Comparison of ENCODE assay signal across 8 cellular contexts in the genomic region with DNA sequence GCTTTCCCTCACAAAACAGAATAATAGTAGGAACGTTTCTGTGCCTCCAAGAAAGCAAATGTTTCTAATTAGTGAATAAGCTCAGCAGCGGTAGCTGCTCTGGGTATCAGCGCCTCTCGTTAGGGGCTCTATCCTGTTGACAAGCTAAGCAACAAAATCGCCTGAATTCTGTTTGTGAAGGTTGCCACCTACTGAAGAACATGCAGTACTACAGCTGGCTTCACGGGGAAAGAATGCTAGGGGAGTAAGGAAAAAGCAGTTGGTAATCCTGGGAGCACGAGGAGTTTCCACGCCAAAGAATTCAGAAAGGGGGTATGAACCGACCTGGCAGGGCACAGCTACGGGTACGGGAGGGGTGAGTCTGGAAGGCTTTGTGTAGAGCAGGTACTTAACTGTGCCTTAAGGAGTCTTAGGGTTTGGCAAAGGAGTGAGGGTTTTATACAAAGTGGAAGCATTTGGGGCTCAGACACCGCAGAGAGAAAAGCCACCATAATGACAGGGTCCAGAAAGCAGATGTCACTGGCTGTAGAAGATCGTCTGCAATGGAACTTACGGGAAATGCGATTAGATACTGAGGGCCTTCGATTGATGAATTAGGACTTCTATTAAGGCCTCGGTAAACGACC.
DNase-seq lines count a peak whose midpoint lies in the region; ATAC-seq, FAIRE-seq and TF ChIP-seq lines count a peak whose summit lies in the region.

No MANE protein-coding gene starts in this region.

- no peaks in the 10 kb centered on the region for H3K9me3 Mint-ChIP-seq in nephron

- H3K27me3 ChIP-seq in DND-41 (ENCODE audit: insufficient read depth, low read length, poor library complexity): no peaks in the 10 kb centered on the region
- no peaks in the 10 kb centered on the region for H3K27me3 ChIP-seq in NT2/D1 (ENCODE audit: insufficient read depth, insufficient read length)

- H3K4me1 Mint-ChIP-seq in nephron: peaks cover 37% of the 10 kb centered on the region

- H3K4me2 ChIP-seq in DND-41 (ENCODE audit: insufficient read depth, low read length): peak overlapping the region; percentile 41; the same call in 1 of the 2 replicates

- no peaks in the 10 kb centered on the region for H4K20me1 ChIP-seq in DND-41 (ENCODE audit: insufficient read depth, low read length)

- peak; percentile 88 for ATAC-seq in DND-41 (ENCODE audit: insufficient read depth, low read depth)
- ATAC-seq in GM21515 (IDR thresholded peaks at IDR 0.05; ENCODE audit: unreplicated experiment): peak; percentile 91

- H2AFZ ChIP-seq in DND-41 (ENCODE audit: low read depth, low read length): peak overlapping the region; percentile 73

- no peaks in the 10 kb centered on the region for H3K9me3 ChIP-seq in DND-41 (ENCODE audit: insufficient read depth, low read length, severe bottlenecking)
- H3K9me3 ChIP-seq in NT2/D1 (ENCODE audit: insufficient read depth, low read length): peaks cover 23% of the 10 kb centered on the region

- H3K4me1 ChIP-seq in DND-41 (ENCODE audit: insufficient read depth, low read length) (peaks cover 10% of the 10 kb centered on the region; the same call in 1 of the 2 replicates), NT2/D1 (ENCODE audit: insufficient read depth, insufficient read length) (no peaks in the 10 kb centered on the region)

- H3K27ac Mint-ChIP-seq in nephron: peak overlapping the region; percentile 0 to 77 (median 56)

- DNase-seq in DND-41 (peak; percentile 60), HT1080 (ENCODE audit: low read depth) (peak; percentile 71), NT2/D1 (ENCODE audit: low read depth, low spot score) (peak; percentile 86), activated T-cell treated with anti-CD3 and anti-CD28 coated beads for 48 hours (ENCODE audit: low read depth) (peak; percentile 9), fibroblast of peridontal ligament (ENCODE audit: extremely low read depth) (peak; percentile 86), urothelium cell line (ENCODE audit: low spot score) (peak; percentile 52)

- H3K36me3 ChIP-seq in DND-41 (ENCODE audit: insufficient read depth, low read length) (no peaks in the 10 kb centered on the region), NT2/D1 (ENCODE audit: insufficient read depth, insufficient read length, low read length) (no peaks in the 10 kb centered on the region)

- H3K4me3 ChIP-seq in DND-41 (ENCODE audit: low read depth in 1 of 2, low read length in 2 of 2) (no peak overlapping the region), NT2/D1 (ENCODE audit: insufficient read length, low read depth) (no peak overlapping the region)

- no peak overlapping the region for H3K27ac ChIP-seq in DND-41 (ENCODE audit: low read length)

- H3K4me3 Mint-ChIP-seq in nephron: peak overlapping the region; percentile 8 to 28 (median 14)

- no peaks in the 10 kb centered on the region for H3K79me2 ChIP-seq in DND-41 (ENCODE audit: insufficient read depth, low read length)

- peak; percentile 92 for TF ChIP-seq CTCF in DND-41 (IDR thresholded peaks at IDR 0.05; ENCODE audit: borderline replicate concordance, extremely low read depth, low read length, poor library complexity, severe bottlenecking)
- TF ChIP-seq CTCF in nephron (IDR thresholded peaks at IDR 0.05; ENCODE audit: unreplicated experiment in 3 of 3): peak; percentile 87 to 93 (median 92)

- no peaks in the 10 kb centered on the region for H3K27me3 Mint-ChIP-seq in nephron (ENCODE audit: low read depth)

- no peaks in the 10 kb centered on the region for H3K36me3 Mint-ChIP-seq in nephron (ENCODE audit: low read depth)

- no peak for FAIRE-seq in urothelium cell line (lab: Jason Lieb, UNC)

- H3K9ac ChIP-seq in DND-41 (ENCODE audit: low read depth, low read length): no peak overlapping the region
- H3K9ac ChIP-seq in NT2/D1 (ENCODE audit: insufficient read length, low read depth): peak overlapping the region; percentile 46

Comparison
In these comparisons a context has a peak if more than half of its experiments do, and no peak if none do; other contexts are left out.
1. DNase-seq: peak in every context shown above with its lines; median percentile 86 in NT2/D1; 86 in fibroblast of peridontal ligament; 71 in HT1080; 60 in DND-41; 52 in urothelium cell line; 9 in activated T-cell treated with anti-CD3 and anti-CD28 coated beads for 48 hours.